In the genomic region with DNA sequence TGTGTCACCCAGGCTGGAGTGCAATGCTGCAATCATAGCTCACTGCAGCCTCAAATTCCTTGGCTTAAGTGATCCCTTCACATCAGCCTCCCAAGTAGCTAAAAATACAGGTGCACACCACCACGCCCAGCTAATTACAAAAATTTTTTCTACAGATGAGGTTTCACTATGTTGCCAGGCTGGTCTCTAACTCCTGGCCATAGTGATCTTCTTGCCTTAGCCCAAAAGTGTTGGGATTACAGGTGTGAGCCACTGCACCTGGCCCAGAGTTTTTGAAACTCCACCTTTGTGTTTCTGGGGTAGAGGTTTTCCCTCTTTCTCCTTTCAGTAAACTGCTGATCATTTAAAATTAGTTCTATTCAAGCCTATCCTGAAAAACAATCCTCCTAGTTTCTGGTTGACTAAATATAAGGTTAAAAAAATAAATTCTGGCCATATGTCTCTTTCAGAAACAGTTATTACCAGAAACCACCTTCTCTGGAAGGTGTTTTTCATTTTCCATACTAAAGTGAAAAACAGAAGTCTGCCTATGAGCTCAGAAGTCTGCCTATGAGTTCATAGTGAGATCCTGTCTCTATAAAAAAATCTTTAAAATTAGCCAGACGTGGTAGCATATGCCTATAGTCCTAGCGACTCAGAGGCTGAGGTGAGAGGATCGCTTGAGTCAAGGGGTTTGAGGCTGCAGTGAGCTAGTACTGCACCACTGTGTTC, we compare ENCODE assay signal across 11 cellular contexts.
DNase-seq lines count a peak whose midpoint lies in the region; ATAC-seq and TF ChIP-seq lines count a peak whose summit lies in the region.
"Had no signal": no experiment of that assay in that cellular context is flagged by ENCODE, and none has a peak within 500 bp of the region (broad histone marks: within the 10 kb centered on the region; RNA-seq: fewer than 3 reads in every experiment).

No MANE protein-coding gene starts in this region.

- no peak for TF ChIP-seq EP300 in tibial nerve (IDR thresholded peaks at IDR 0.05)

- peak overlapping the region in 1 of 4 donors; percentile 22 for H3K4me3 Mint-ChIP-seq in IgD-negative memory B cell

- H3K4me1 ChIP-seq in tibial nerve = peaks cover 0 to 4% (median 1%) of the 10 kb centered on the region in 4 donors
- H3K4me1 ChIP-seq: suprapubic skin had no signal

- H3K36me3 ChIP-seq in tibial nerve = peaks cover 0 to 15% (median 0%) of the 10 kb centered on the region in 3 donors

- no peaks in the 10 kb centered on the region for H3K9me3 ChIP-seq in tibial nerve
- H3K9me3 ChIP-seq: suprapubic skin had no signal

- H3K4me3 ChIP-seq in tibial nerve = no peak overlapping the region
- H3K4me3 ChIP-seq: suprapubic skin had no signal

- TF ChIP-seq POLR2A in tibial nerve (IDR thresholded peaks at IDR 0.05) = no peak

- TF ChIP-seq CTCF in GM10266 (IDR thresholded peaks at IDR 0.05; ENCODE audit: control insufficient read depth, insufficient read depth, low read depth, missing control alignments) = no peak
- no peak for TF ChIP-seq CTCF in tibial nerve (IDR thresholded peaks at IDR 0.05)

- H3K27ac ChIP-seq in tibial nerve = no peak overlapping the region
- H3K27ac ChIP-seq: suprapubic skin had no signal

- H3K36me3 Mint-ChIP-seq in IgD-negative memory B cell = peaks cover 8% of the 10 kb centered on the region

- peak overlapping the region; percentile 11 to 39 (median 23) for H3K27ac Mint-ChIP-seq in IgD-negative memory B cell

- H3K27me3 Mint-ChIP-seq in IgD-negative memory B cell = no peaks in the 10 kb centered on the region

- H3K9me3 Mint-ChIP-seq in IgD-negative memory B cell = no peaks in the 10 kb centered on the region

- no peaks in the 10 kb centered on the region for H3K27me3 ChIP-seq in tibial nerve
- H3K27me3 ChIP-seq: suprapubic skin had no signal

- 91 to 93% methylated on average over 4 of the region's 4 CpGs for WGBS in tibial nerve, 2 donors

- H3K4me1 Mint-ChIP-seq in IgD-negative memory B cell = peaks cover 54 to 75% (median 65%) of the 10 kb centered on the region in 3 donors

- peak; percentile 49 for ATAC-seq in GM19023 (IDR thresholded peaks at IDR 0.05; ENCODE audit: unreplicated experiment)
- ATAC-seq in HG02759 (IDR thresholded peaks at IDR 0.05; ENCODE audit: unreplicated experiment) = peak; percentile 62

- DNase-seq in GM10266 (ENCODE audit: extremely low spot score) = peak; percentile 38
- DNase-seq in medulla oblongata (ENCODE audit: extremely low spot score) = no peak
- no peak for DNase-seq in NCI-H2029 treated with DMSO at 0.1 percent for 48 hours (lab: John Stamatoyannopoulos, UW)
- DNase-seq in tibial nerve (ENCODE audit: low spot score in 2 of 2) = no peak
- DNase-seq in HPDE6-E6E7 (ENCODE audit: extremely low spot score) = no peak
- DNase-seq: DMS79, NCI-H2107 had no signal
